Comparison of ENCODE assay signal across 18 cellular contexts in the genomic region with DNA sequence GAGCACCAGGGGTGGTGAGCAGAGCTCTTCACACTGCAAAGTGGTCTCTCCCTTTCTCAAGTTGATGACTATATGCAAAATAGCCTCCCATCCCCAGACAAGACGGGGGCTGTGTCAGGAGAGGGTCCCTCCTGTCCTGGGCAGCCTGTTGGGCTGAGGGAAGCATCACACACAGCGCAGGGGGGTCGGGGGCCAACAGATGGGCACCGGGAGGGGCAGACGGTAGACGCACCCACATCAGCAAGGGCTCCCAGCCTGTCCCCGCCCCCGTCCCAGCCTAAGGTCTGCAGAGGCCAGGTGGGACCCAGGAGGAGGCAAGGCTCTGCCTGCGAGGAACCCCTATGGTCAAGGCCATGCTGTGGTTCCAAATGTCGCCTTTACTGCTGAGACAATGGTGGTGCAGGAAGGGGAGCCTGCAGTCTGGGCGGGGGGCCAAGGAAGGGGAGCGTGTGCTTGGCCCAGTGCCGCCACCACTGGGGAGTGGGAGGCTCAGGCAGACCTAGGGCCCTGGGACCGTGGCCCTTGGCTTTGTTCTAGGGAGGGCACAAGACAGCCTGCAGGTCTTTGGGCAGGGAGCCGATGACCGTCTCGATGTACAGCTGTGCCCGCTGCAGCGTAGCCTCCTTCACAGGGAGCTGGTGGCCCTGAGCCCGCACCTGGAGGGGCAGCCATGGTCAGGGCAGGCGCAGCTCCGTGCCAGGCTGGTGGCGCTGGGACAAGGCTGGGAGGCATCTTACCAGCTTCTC.
"Had no signal": no experiment of that assay in that cellular context is flagged by ENCODE, and none has a peak within 500 bp of the region (broad histone marks: within the 10 kb centered on the region; RNA-seq: fewer than 3 reads in every experiment).

No MANE protein-coding gene starts in this region.

- H3K4me3 Mint-ChIP-seq: activated CD8-positive, alpha-beta T cell treated with anti-CD3 and anti-CD28 coated beads, Interleukin-2, amount 10 ng/mL, durations not matched to agents 7 days and 5 days; activated T-cell treated with anti-CD3 and anti-CD28 coated beads, Interleukin-2, amount 50 U/mL, for 72 hours; endodermal cell; naive thymus-derived CD4-positive, alpha-beta T cell; WTC11 had no signal

- H3K9me3 Mint-ChIP-seq: activated T-cell treated with anti-CD3 and anti-CD28 coated beads, Interleukin-2, amount 50 U/mL, for 72 hours; endodermal cell; naive thymus-derived CD4-positive, alpha-beta T cell; WTC11 had no signal

- H3K36me3 Mint-ChIP-seq: naive thymus-derived CD4-positive, alpha-beta T cell; WTC11 had no signal

- H3K27ac Mint-ChIP-seq: activated CD8-positive, alpha-beta T cell treated with anti-CD3 and anti-CD28 coated beads, Interleukin-2, amount 10 ng/mL, durations not matched to agents 7 days and 5 days; activated T-cell treated with anti-CD3 and anti-CD28 coated beads, Interleukin-2, amount 50 U/mL, for 72 hours; endodermal cell; naive thymus-derived CD4-positive, alpha-beta T cell; WTC11 had no signal

- ATAC-seq: activated CD8-positive, alpha-beta T cell treated with anti-CD3 and anti-CD28 coated beads, Interleukin-2, amount 10 ng/mL, durations not matched to agents 7 days and 5 days; activated T-cell treated with anti-CD3 and anti-CD28 coated beads, Interleukin-2, amount 50 U/mL, for 72 hours; left lung; naive thymus-derived CD4-positive, alpha-beta T cell; WTC11 had no signal

- H3K4me1 ChIP-seq: parathyroid adenoma had no signal

- H3K27ac ChIP-seq: left lung, parathyroid adenoma, tibial artery, uterus had no signal

- H3K9me3 ChIP-seq: left lung, tibial artery, uterus had no signal

- DNase-seq: activated CD4-positive, alpha-beta T cell treated with anti-CD3 and anti-CD28 coated beads for 48 hours; activated CD8-positive, alpha-beta memory T cell treated with anti-CD3 and anti-CD28 coated beads, Interleukin-2, amount 50 U/mL, for 4 hours; activated CD8-positive, alpha-beta T cell treated with anti-CD3 and anti-CD28 coated beads, Interleukin-2, amount 10 ng/mL, durations not matched to agents 7 days and 5 days; activated gamma-delta T cell treated with Interleukin-2 at 50 U/mL for 16 hours; activated T-cell treated with anti-CD3 and anti-CD28 coated beads, Interleukin-2, amount 50 U/mL, for 72 hours; aorta; naive thymus-derived CD4-positive, alpha-beta T cell; retina; stimulated activated CD4-positive, alpha-beta T cell treated with anti-CD3 and anti-CD28 coated beads, Interleukin-15, amount 100 ng/mL, for 24 hours; stimulated activated CD4-positive, alpha-beta T cell treated with anti-CD3 and anti-CD28 coated beads, Interleukin-4, amount 100 ng/mL, for 1 hour; stimulated activated naive CD4-positive, alpha-beta T cell; uterus had no signal

- H2AFZ ChIP-seq: parathyroid adenoma had no signal

- H3K4me3 ChIP-seq: dorsolateral prefrontal cortex, left lung, tibial artery, uterus had no signal

- H3K27me3 ChIP-seq: dorsolateral prefrontal cortex, tibial artery, uterus had no signal

- H3K36me3 ChIP-seq: left lung, tibial artery, uterus had no signal

- H3K79me2 ChIP-seq: parathyroid adenoma had no signal
